In genomic region chr5:74501674-74502478, GRCh38 we compare ENCODE assay signal across 19 cellular contexts.
"Had no signal": no experiment of that assay in that cellular context is flagged by ENCODE, and none has a peak within 500 bp of the region (broad histone marks: within the 10 kb centered on the region; RNA-seq: fewer than 3 reads in every experiment).

No MANE protein-coding gene starts in this region.

- FAIRE-seq: frontal cortex, keratinocyte had no signal

- DNase-seq: activated CD4-positive, alpha-beta T cell treated with anti-CD3 and anti-CD28 coated beads, Interleukin-2, amount 10 ng/mL, durations not matched to agents 24 days and 14 days; activated CD8-positive, alpha-beta T cell treated with anti-CD3 and anti-CD28 coated beads for 36 hours; activated naive CD4-positive, alpha-beta T cell treated with Interleukin-2 at 50 U/mL for 16 hours; activated T-cell treated with anti-CD3 and anti-CD28 coated beads, Interleukin-2, amount 50 U/mL, for 24 hours; caudate nucleus; dorsolateral prefrontal cortex; endodermal cell; erythroblast; ovary; sigmoid colon; stimulated activated CD4-positive, alpha-beta T cell treated with anti-CD3 and anti-CD28 coated beads, Interleukin-4, amount 100 ng/mL, for 24 hours; T1000; testis; upper lobe of right lung had no signal

- ATAC-seq: activated CD8-positive, alpha-beta T cell treated with anti-CD3 and anti-CD28 coated beads for 36 hours; stimulated activated effector memory CD8-positive, alpha-beta T cell treated with anti-CD3 and anti-CD28 coated beads, Interleukin-12 subunit alpha, Interleukin-12 subunit beta, amount 100 ng/mL, for 72 hours; upper lobe of right lung had no signal

- H3K9me3 ChIP-seq: ovary, sigmoid colon, testis, upper lobe of right lung had no signal

- H3K4me3 Mint-ChIP-seq: activated CD4-positive, alpha-beta T cell treated with anti-CD3 and anti-CD28 coated beads, Interleukin-2, amount 10 ng/mL, durations not matched to agents 24 days and 14 days; activated CD8-positive, alpha-beta T cell treated with anti-CD3 and anti-CD28 coated beads for 36 hours; activated T-cell treated with anti-CD3 and anti-CD28 coated beads, Interleukin-2, amount 50 U/mL, for 24 hours; endodermal cell; stimulated activated effector memory CD8-positive, alpha-beta T cell treated with anti-CD3 and anti-CD28 coated beads, Interleukin-12 subunit alpha, Interleukin-12 subunit beta, amount 100 ng/mL, for 72 hours had no signal

- H3K27ac ChIP-seq: dorsolateral prefrontal cortex, ovary, sigmoid colon, testis, upper lobe of right lung had no signal

- H3K27me3 ChIP-seq: dorsolateral prefrontal cortex, ovary, sigmoid colon, testis, upper lobe of right lung had no signal

- H3K27ac Mint-ChIP-seq: activated CD4-positive, alpha-beta T cell treated with anti-CD3 and anti-CD28 coated beads, Interleukin-2, amount 10 ng/mL, durations not matched to agents 24 days and 14 days; activated CD8-positive, alpha-beta T cell treated with anti-CD3 and anti-CD28 coated beads for 36 hours; activated T-cell treated with anti-CD3 and anti-CD28 coated beads, Interleukin-2, amount 50 U/mL, for 24 hours; activated T-helper 2 cell treated with anti-CD3 and anti-CD28 coated beads, Interferon-gamma antibody, Interleukin-2, Interleukin-4, amounts not matched to agents 10 μg/mL and 5 μg/mL and 100 μg/mL, durations not matched to agents 14 hours and 24 hours and 36 hours; endodermal cell; stimulated activated effector memory CD8-positive, alpha-beta T cell treated with anti-CD3 and anti-CD28 coated beads, Interleukin-12 subunit alpha, Interleukin-12 subunit beta, amount 100 ng/mL, for 72 hours had no signal

- H3K4me3 ChIP-seq: dorsolateral prefrontal cortex, ovary, sigmoid colon, testis, upper lobe of right lung had no signal

- H3K4me1 Mint-ChIP-seq: activated CD4-positive, alpha-beta T cell treated with anti-CD3 and anti-CD28 coated beads, Interleukin-2, amount 10 ng/mL, durations not matched to agents 24 days and 14 days; stimulated activated effector memory CD8-positive, alpha-beta T cell treated with anti-CD3 and anti-CD28 coated beads, Interleukin-12 subunit alpha, Interleukin-12 subunit beta, amount 100 ng/mL, for 72 hours had no signal

- H3K36me3 Mint-ChIP-seq: brain; stimulated activated effector memory CD8-positive, alpha-beta T cell treated with anti-CD3 and anti-CD28 coated beads, Interleukin-12 subunit alpha, Interleukin-12 subunit beta, amount 100 ng/mL, for 72 hours had no signal

- H3K27me3 Mint-ChIP-seq: activated CD8-positive, alpha-beta T cell treated with anti-CD3 and anti-CD28 coated beads for 36 hours; brain had no signal

- H3K36me3 ChIP-seq: ovary, sigmoid colon, upper lobe of right lung had no signal

- H3K9me3 Mint-ChIP-seq: activated CD4-positive, alpha-beta T cell treated with anti-CD3 and anti-CD28 coated beads, Interleukin-2, amount 10 ng/mL, durations not matched to agents 24 days and 14 days; activated CD8-positive, alpha-beta T cell treated with anti-CD3 and anti-CD28 coated beads for 36 hours; activated T-cell treated with anti-CD3 and anti-CD28 coated beads, Interleukin-2, amount 50 U/mL, for 24 hours; activated T-helper 2 cell treated with anti-CD3 and anti-CD28 coated beads, Interferon-gamma antibody, Interleukin-2, Interleukin-4, amounts not matched to agents 10 μg/mL and 5 μg/mL and 100 μg/mL, durations not matched to agents 14 hours and 24 hours and 36 hours; endodermal cell; stimulated activated effector memory CD8-positive, alpha-beta T cell treated with anti-CD3 and anti-CD28 coated beads, Interleukin-12 subunit alpha, Interleukin-12 subunit beta, amount 100 ng/mL, for 72 hours had no signal

- H3K4me1 ChIP-seq: testis had no signal
